24 cellular contexts compared by ENCODE assay signal in the genomic region with DNA sequence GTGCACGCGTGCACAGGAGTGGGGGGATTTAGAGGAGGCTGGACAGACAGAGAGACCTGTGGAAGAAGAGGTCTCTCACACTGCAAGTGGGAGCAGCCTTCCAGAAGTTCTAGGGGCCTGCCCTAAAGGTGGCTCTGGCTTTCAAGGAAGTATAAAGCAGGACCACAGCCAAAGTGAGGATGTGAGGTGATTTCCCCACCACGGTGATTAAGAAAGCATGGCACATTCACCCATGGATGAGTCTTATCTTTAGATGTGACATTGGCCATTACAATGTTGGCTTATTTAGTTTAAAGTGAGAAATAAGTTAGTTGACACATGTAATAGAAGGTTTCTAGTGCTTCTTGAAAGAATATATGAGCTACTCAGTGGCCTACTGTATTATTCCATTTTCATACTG.
"Had no signal": no experiment of that assay in that cellular context is flagged by ENCODE, and none has a peak within 500 bp of the region (broad histone marks: within the 10 kb centered on the region; RNA-seq: fewer than 3 reads in every experiment).

No MANE protein-coding gene starts in this region.

- H3K36me3 ChIP-seq: esophagus squamous epithelium, heart right ventricle, left ventricle myocardium inferior, right atrium auricular region, upper lobe of left lung, vagina had no signal

- DNase-seq: activated CD4-positive, alpha-beta T cell treated with anti-CD3 and anti-CD28 coated beads, Interleukin-2, amount 50 U/mL, for 4 hours; activated CD4-positive, CD25-positive, alpha-beta regulatory T cell treated with anti-CD3 and anti-CD28 coated beads, Interleukin-2, amount 50 U/mL, for 72 hours; activated CD8-positive, alpha-beta memory T cell treated with anti-CD3 and anti-CD28 coated beads, Interleukin-2, amount 50 U/mL, for 4 hours; activated effector memory CD4-positive, alpha-beta T cell treated with anti-CD3 and anti-CD28 coated beads, Interleukin-2, amount 50 U/mL, for 16 hours; activated naive CD4-positive, alpha-beta T cell treated with anti-CD3 and anti-CD28 coated beads, Interleukin-2, amount 50 U/mL, for 16 hours; activated T-cell treated with anti-CD3 and anti-CD28 coated beads, Interleukin-2, amount 50 U/mL, for 48 hours; effector CD8-positive, alpha-beta T cell; esophagus squamous epithelium; foreskin melanocyte; heart right ventricle; left ventricle myocardium inferior; mesendoderm; stimulated activated CD4-positive, alpha-beta T cell treated with anti-CD3 and anti-CD28 coated beads, Interleukin-1b, Interleukin-23, amount 100 ng/mL, for 48 hours; stimulated activated naive CD4-positive, alpha-beta T cell treated with Interleukin-2 at 50 U/mL for 16 hours; substantia nigra; T-helper 17 cell; T1000; upper lobe of left lung had no signal

- ATAC-seq: heart right ventricle, T-helper 17 cell had no signal

- H3K9me3 ChIP-seq: esophagus squamous epithelium, right atrium auricular region, upper lobe of left lung, vagina had no signal

- H3K4me1 ChIP-seq: esophagus squamous epithelium, heart right ventricle, left ventricle myocardium inferior, right atrium auricular region, upper lobe of left lung, vagina had no signal

- H3K27me3 Mint-ChIP-seq: T-helper 17 cell had no signal

- H3K9me3 Mint-ChIP-seq: neural crest cell had no signal

- H3K27me3 ChIP-seq: esophagus squamous epithelium, right atrium auricular region, upper lobe of left lung, vagina had no signal

- H3K27ac ChIP-seq: epithelial cell of prostate, esophagus squamous epithelium, heart right ventricle, left ventricle myocardium inferior, right atrium auricular region, upper lobe of left lung, vagina had no signal

- H3K27ac Mint-ChIP-seq: T-helper 17 cell had no signal

- H3K4me3 Mint-ChIP-seq: neural crest cell, T-helper 17 cell had no signal

- H3K4me3 ChIP-seq: esophagus squamous epithelium, heart right ventricle, left ventricle myocardium inferior, lung, right atrium auricular region, smooth muscle cell, upper lobe of left lung, vagina had no signal

- H3K4me2 ChIP-seq: smooth muscle cell had no signal
